Comparison of ENCODE assay signal across 23 cellular contexts in the genomic region with DNA sequence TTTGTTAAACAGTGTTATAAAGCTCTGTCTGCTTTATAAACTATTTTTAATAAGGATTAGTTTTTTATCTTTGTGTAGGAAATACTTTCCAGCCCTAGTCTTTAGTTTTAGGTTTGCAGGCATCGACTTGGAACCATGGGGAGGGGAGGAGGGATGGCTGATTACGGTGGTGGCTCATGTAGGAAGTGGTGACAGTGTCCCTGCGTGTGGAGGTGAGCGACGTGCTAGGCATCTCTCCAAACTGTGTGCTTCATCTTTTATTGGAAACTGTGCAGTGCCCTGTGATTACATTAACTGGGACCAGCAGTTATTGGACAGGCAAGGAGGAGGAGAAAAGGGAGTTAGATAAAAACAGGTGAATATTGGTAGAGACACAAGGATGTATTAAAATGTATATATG.
"Had no signal": no experiment of that assay in that cellular context is flagged by ENCODE, and none has a peak within 500 bp of the region (broad histone marks: within the 10 kb centered on the region; RNA-seq: fewer than 3 reads in every experiment).

No MANE protein-coding gene starts in this region.

- ATAC-seq: activated CD8-positive, alpha-beta T cell treated with anti-CD3 and anti-CD28 coated beads, Interleukin-2, amount 10 ng/mL, durations not matched to agents 7 days and 5 days; activated T-helper 17 cell treated with anti-CD3 and anti-CD28 coated beads, Interleukin-2, amount 50 U/mL, for 72 hours; effector memory CD8-positive, alpha-beta T cell; esophagus mucosa; naive thymus-derived CD8-positive, alpha-beta T cell; upper lobe of right lung had no signal

- DNase-seq: activated CD4-positive, alpha-beta T cell treated with anti-CD3 and anti-CD28 coated beads, Interleukin-2, amount 10 ng/mL, durations not matched to agents 7 days and 5 days; activated CD4-positive, CD25-positive, alpha-beta regulatory T cell treated with anti-CD3 and anti-CD28 coated beads, Interleukin-2, amount 50 U/mL, for 72 hours; activated CD8-positive, alpha-beta T cell treated with anti-CD3 and anti-CD28 coated beads, Interleukin-2, amount 10 ng/mL, durations not matched to agents 7 days and 5 days; activated naive CD4-positive, alpha-beta T cell treated with Interleukin-2 at 50 U/mL for 16 hours; activated naive CD8-positive, alpha-beta T cell treated with anti-CD3 and anti-CD28 coated beads for 36 hours; activated T-cell treated with anti-CD3 and anti-CD28 coated beads, Interleukin-2, amount 50 U/mL, for 1 hour; central memory CD4-positive, alpha-beta T cell; dorsolateral prefrontal cortex; effector memory CD8-positive, alpha-beta T cell; foreskin melanocyte; glutamatergic neuron; left ventricle myocardium inferior; naive thymus-derived CD8-positive, alpha-beta T cell; ovary; psoas muscle; stimulated activated CD4-positive, alpha-beta T cell treated with anti-CD3 and anti-CD28 coated beads, Interleukin-4, amount 100 ng/mL, for 24 hours; stimulated activated naive CD4-positive, alpha-beta T cell treated with Interleukin-2 at 50 U/mL for 16 hours; upper lobe of right lung had no signal

- H3K27ac ChIP-seq: dorsolateral prefrontal cortex, hepatocyte, left ventricle myocardium inferior, ovary, psoas muscle, right atrium auricular region, upper lobe of right lung, VCaP had no signal

- H3K27me3 ChIP-seq: dorsolateral prefrontal cortex, ovary, right atrium auricular region had no signal

- H3K36me3 ChIP-seq: left ventricle myocardium inferior, ovary, right atrium auricular region, upper lobe of right lung had no signal

- H3K4me1 ChIP-seq: left ventricle myocardium inferior, psoas muscle, right atrium auricular region, upper lobe of right lung had no signal

- H3K4me2 ChIP-seq: hepatocyte had no signal

- H3K9me3 ChIP-seq: left ventricle myocardium inferior, ovary, psoas muscle, right atrium auricular region, upper lobe of right lung had no signal

- H3K79me2 ChIP-seq: hepatocyte had no signal

- H3K4me3 ChIP-seq: dorsolateral prefrontal cortex, hepatocyte, left ventricle myocardium inferior, ovary, psoas muscle, right atrium auricular region, upper lobe of right lung had no signal

- H2AFZ ChIP-seq: hepatocyte had no signal
